ENCODE assay signal across 1 cellular context in genomic region chr10:132973903-132974241, GRCh38.
TF ChIP-seq lines count a peak whose summit lies in the region.

No MANE protein-coding gene starts in this region.

TF ChIP-seq in HepG2, 621 proteins besides CTCF, POLR2A, EP300 and RAD21:
- TF ChIP-seq MNT (IDR thresholded peaks at IDR 0.05) (peak; percentile 25; the same call in 1 of the 2 replicates), SKIL (CRISPR knock-in tag; IDR thresholded peaks at IDR 0.05; ENCODE audit: borderline replicate concordance) (no peak), ETV6 (CRISPR knock-in tag; conservative IDR thresholded peaks at IDR 0.05) (no peak), HNF1B (CRISPR knock-in tag; IDR thresholded peaks at IDR 0.05) (no peak)
